In genomic region chr7:5413449-5413786, GRCh38 we compare ENCODE assay signal across 14 cellular contexts. TPM values are rescaled to one million over a fixed set of nuclear protein-coding genes. Genes with fewer than 3 reads are reported as not detected.
DNase-seq lines count a peak whose midpoint lies in the region; ATAC-seq and TF ChIP-seq lines count a peak whose summit lies in the region.
"Had no signal": no experiment of that assay in that cellular context is flagged by ENCODE, and none has a peak within 500 bp of the region (broad histone marks: within the 10 kb centered on the region; RNA-seq: fewer than 3 reads in every experiment).

No MANE protein-coding gene starts in this region.

- H3K9me3 Mint-ChIP-seq in Caco-2 (ENCODE audit: unreplicated experiment) (peaks cover 9% of the 10 kb centered on the region), brain (peaks cover 7 to 48% (median 30%) of the 10 kb centered on the region in 5 experiments), mesothelial cell of epicardium (peaks cover 7% of the 10 kb centered on the region), glutamatergic neuron (ENCODE audit: unreplicated experiment) (peaks cover 9% of the 10 kb centered on the region)
- no peaks in the 10 kb centered on the region for H3K9me3 Mint-ChIP-seq in stimulated activated effector memory CD8-positive, alpha-beta T cell treated with anti-CD3 and anti-CD28 coated beads, Interleukin-12 subunit alpha, Interleukin-12 subunit beta, amount 100 ng/mL, for 72 hours
- H3K9me3 Mint-ChIP-seq: stimulated activated memory B cell treated with anti-CD40 and anti-IgM and Interleukin-4, amounts not matched to agents 10 μg/mL and 1 μg/mL and 100 μg/mL, for 72 hours; T-helper 1 cell treated with Interleukin-12 subunit alpha and Interleukin-12 subunit beta and Interleukin-4 antibody, amounts not matched to agents 30 μg/mL and 1 μg/mL, for 36 hours had no signal

- CTCF ChIA-PET in Caco-2 (lab: Charles Lee) = interaction anchor here (0.6 kb wide), 1 partner anchor 32 kb away, joined by 5 read pairs; no protein-coding TSS in a partner anchor

- H3K36me3 Mint-ChIP-seq in Caco-2 (ENCODE audit: insufficient read depth, unreplicated experiment) = peaks cover 84% of the 10 kb centered on the region
- peaks cover 94% of the 10 kb centered on the region for H3K36me3 Mint-ChIP-seq in brain
- H3K36me3 Mint-ChIP-seq in mesothelial cell of epicardium = peaks cover 25% of the 10 kb centered on the region
- H3K36me3 Mint-ChIP-seq in stimulated activated effector memory CD8-positive, alpha-beta T cell treated with anti-CD3 and anti-CD28 coated beads, Interleukin-12 subunit alpha, Interleukin-12 subunit beta, amount 100 ng/mL, for 72 hours = no peaks in the 10 kb centered on the region
- no peaks in the 10 kb centered on the region for H3K36me3 Mint-ChIP-seq in glutamatergic neuron (ENCODE audit: unreplicated experiment)
- H3K36me3 Mint-ChIP-seq: stimulated activated memory B cell treated with anti-CD40 and anti-IgM and Interleukin-4, amounts not matched to agents 10 μg/mL and 1 μg/mL and 100 μg/mL, for 72 hours had no signal

- H3K4me3 Mint-ChIP-seq in Caco-2 (ENCODE audit: unreplicated experiment) (no peak overlapping the region), brain (no peak overlapping the region), mesothelial cell of epicardium (no peak overlapping the region), glutamatergic neuron (ENCODE audit: unreplicated experiment) (no peak overlapping the region)
- no peak overlapping the region for H3K4me3 Mint-ChIP-seq in stimulated activated effector memory CD8-positive, alpha-beta T cell treated with anti-CD3 and anti-CD28 coated beads, Interleukin-12 subunit alpha, Interleukin-12 subunit beta, amount 100 ng/mL, for 72 hours
- H3K4me3 Mint-ChIP-seq: H9; stimulated activated memory B cell treated with anti-CD40 and anti-IgM and Interleukin-4, amounts not matched to agents 10 μg/mL and 1 μg/mL and 100 μg/mL, for 72 hours; T-helper 1 cell treated with Interleukin-12 subunit alpha and Interleukin-12 subunit beta and Interleukin-4 antibody, amounts not matched to agents 30 μg/mL and 1 μg/mL, for 36 hours had no signal

- peaks cover 29% of the 10 kb centered on the region for H3K4me1 ChIP-seq in Caco-2

- TF ChIP-seq CTCF in Caco-2 (IDR thresholded peaks at IDR 0.05; ENCODE audit: insufficient read depth in 1 of 2, low read depth in 1 of 2, low read length in 1 of 2, severe bottlenecking in 1 of 2, unreplicated experiment in 1 of 2) (no peak), brain (conservative IDR thresholded peaks at IDR 0.05) (no peak), mesothelial cell of epicardium (IDR thresholded peaks at IDR 0.05; ENCODE audit: unreplicated experiment) (no peak), glutamatergic neuron (IDR thresholded peaks at IDR 0.05; ENCODE audit: partially characterized antibody, unreplicated experiment) (no peak)

- H3K4me3 ChIP-seq in Caco-2 (ENCODE audit: low read depth, low read length) = no peak overlapping the region

- intact Hi-C loops in Caco-2 (cut with micrococcal nuclease; ENCODE audit: unreplicated experiment) = no loop called here

- H3K27ac Mint-ChIP-seq in Caco-2 (ENCODE audit: unreplicated experiment) (peak overlapping the region; percentile 49), brain (peak overlapping the region in 4 of 5 experiments; percentile 9 to 89 (median 71)), mesothelial cell of epicardium (peak overlapping the region; percentile 94), glutamatergic neuron (ENCODE audit: unreplicated experiment) (no peak overlapping the region)
- peak overlapping the region; percentile 36 for H3K27ac Mint-ChIP-seq in stimulated activated effector memory CD8-positive, alpha-beta T cell treated with anti-CD3 and anti-CD28 coated beads, Interleukin-12 subunit alpha, Interleukin-12 subunit beta, amount 100 ng/mL, for 72 hours
- H3K27ac Mint-ChIP-seq: stimulated activated memory B cell treated with anti-CD40 and anti-IgM and Interleukin-4, amounts not matched to agents 10 μg/mL and 1 μg/mL and 100 μg/mL, for 72 hours; T-helper 1 cell treated with Interleukin-12 subunit alpha and Interleukin-12 subunit beta and Interleukin-4 antibody, amounts not matched to agents 30 μg/mL and 1 μg/mL, for 36 hours had no signal

- no peaks in the 10 kb centered on the region for H3K27me3 ChIP-seq in Caco-2 (replicated peaks; ENCODE audit: control insufficient read depth, insufficient read depth, low read length)

- no TSS peak for BruUV-seq in Caco-2 (replicated peaks; lab: Mats Ljungman, UMichigan)

- no peaks in the 10 kb centered on the region for H3K27me3 Mint-ChIP-seq in Caco-2 (ENCODE audit: insufficient read depth, unreplicated experiment)
- H3K27me3 Mint-ChIP-seq in brain = peaks cover 4% of the 10 kb centered on the region
- H3K27me3 Mint-ChIP-seq in mesothelial cell of epicardium (ENCODE audit: low read depth) = no peaks in the 10 kb centered on the region
- H3K27me3 Mint-ChIP-seq in glutamatergic neuron (ENCODE audit: unreplicated experiment) = peaks cover 10% of the 10 kb centered on the region

- no peaks in the 10 kb centered on the region for H3K9me3 ChIP-seq in Caco-2

- no peak for ATAC-seq in stimulated activated effector memory CD8-positive, alpha-beta T cell treated with anti-CD3 and anti-CD28 coated beads, Interleukin-12 subunit alpha, Interleukin-12 subunit beta, amount 100 ng/mL, for 72 hours

- DNase-seq in Caco-2 (no peak), mesothelial cell of epicardium (ENCODE audit: low spot score in 2 of 2, unreplicated experiment in 2 of 2) (no peak), glutamatergic neuron (no peak), GF-D8 (lab: John Stamatoyannopoulos, UW) (no peak), NK-92 (lab: John Stamatoyannopoulos, UW; ENCODE audit: unreplicated experiment) (no peak)
- no peak for DNase-seq in stimulated activated effector memory CD8-positive, alpha-beta T cell treated with anti-CD3 and anti-CD28 coated beads, Interleukin-12 subunit alpha, Interleukin-12 subunit beta, amount 100 ng/mL, for 72 hours (ENCODE audit: low spot score in 2 of 2)
- DNase-seq in stimulated activated CD4-positive, alpha-beta T cell treated with anti-CD3 and anti-CD28 coated beads, Interleukin-4, amount 100 ng/mL, for 4 hours = no peak
- DNase-seq: MV-4-11, NCI-H2029 treated with DMSO at 0.1 percent for 48 hours, SHP77 had no signal

- H3K4me1 Mint-ChIP-seq in Caco-2 (ENCODE audit: low read depth, unreplicated experiment) = peaks cover 42% of the 10 kb centered on the region
- H3K4me1 Mint-ChIP-seq in brain = peaks cover 47% of the 10 kb centered on the region
- peaks cover 32% of the 10 kb centered on the region for H3K4me1 Mint-ChIP-seq in mesothelial cell of epicardium
- H3K4me1 Mint-ChIP-seq in stimulated activated effector memory CD8-positive, alpha-beta T cell treated with anti-CD3 and anti-CD28 coated beads, Interleukin-12 subunit alpha, Interleukin-12 subunit beta, amount 100 ng/mL, for 72 hours = peaks cover 2% of the 10 kb centered on the region
- H3K4me1 Mint-ChIP-seq in glutamatergic neuron (ENCODE audit: low read depth, unreplicated experiment) = peaks cover 11% of the 10 kb centered on the region

- POLR2A ChIA-PET in Caco-2 (lab: Charles Lee) = no interaction called here

- H3K36me3 ChIP-seq in Caco-2 (ENCODE audit: control insufficient read depth, insufficient read depth, low read length) = peaks cover 4% of the 10 kb centered on the region

RNA-seq across cellular contexts. Expression of gene TNRC18, which starts 10.2 kb away (rescaled TPM):
- 73.7 and 75.6 TPM in 2 replicates for total RNA-seq in Caco-2 (2022)
- polyA plus RNA-seq in brain (ENCODE audit: insufficient read depth, low read depth, low replicate concordance) = 36.8 TPM
- 151 to 171 TPM (median 166 TPM) in 3 replicates for total RNA-seq in mesothelial cell of epicardium
- total RNA-seq in glutamatergic neuron (ENCODE audit: unreplicated experiment) = 54.6 TPM
